8 cellular contexts compared by ENCODE assay signal in genomic region chr13:113209336-113209879, GRCh38. TPM values are rescaled to one million over a fixed set of nuclear protein-coding genes. Genes with fewer than 3 reads are reported as not detected.
DNase-seq lines count a peak whose midpoint lies in the region; ATAC-seq and TF ChIP-seq lines count a peak whose summit lies in the region.

Gene CUL4A, plus strand, starts transcription at chr13:113209613. Its CDS starts 15 bp downstream, at chr13:113209628.

- peak within 1 kb of the TSS; percentile 92 for H3K27ac Mint-ChIP-seq in chondrocyte (ENCODE audit: unreplicated experiment)

- DNase-seq in SIG-M5 treated with dmso at 0.1 percent for 504 hours (lab: John Stamatoyannopoulos, UW; ENCODE audit: unreplicated experiment) (peak; percentile 75), SIG-M5 (lab: John Stamatoyannopoulos, UW) (no peak), NCI-H1694 (lab: John Stamatoyannopoulos, UW) (peak; percentile 10), chondrocyte (ENCODE audit: low spot score) (no peak), kidney tubule cell (ENCODE audit: low spot score) (peak; percentile 82)
- peak; percentile 74 for DNase-seq in activated CD4-positive, CD25-positive, alpha-beta regulatory T cell treated with anti-CD3 and anti-CD28 coated beads, Interleukin-2, amount 50 U/mL, for 72 hours
- DNase-seq in stimulated activated CD4-positive, alpha-beta T cell treated with anti-CD3 and anti-CD28 coated beads, Interleukin-1b, Interleukin-23, amount 100 ng/mL, for 4 hours (ENCODE audit: low read depth in 2 of 2) = peak; percentile 56 to 78

- H3K4me3 Mint-ChIP-seq in chondrocyte (ENCODE audit: unreplicated experiment) = peak within 1 kb of the TSS; percentile 86

- no peak for TF ChIP-seq CTCF in chondrocyte (IDR thresholded peaks at IDR 0.05)

- no peaks in the 10 kb centered on the region for H3K9me3 Mint-ChIP-seq in chondrocyte (ENCODE audit: low read depth)

- H3K4me1 Mint-ChIP-seq in chondrocyte (ENCODE audit: low read depth) = peaks cover 56% of the 10 kb centered on the region

- H3K36me3 Mint-ChIP-seq in chondrocyte (ENCODE audit: low read depth) = peaks cover 4% of the 10 kb centered on the region

- ATAC-seq in HG02840 (IDR thresholded peaks at IDR 0.05; ENCODE audit: low FRiP score, unreplicated experiment) = peak; percentile 44

- no peaks in the 10 kb centered on the region for H3K27me3 Mint-ChIP-seq in chondrocyte (ENCODE audit: low read depth)

RNA-seq across cellular contexts. Expression of gene CUL4A, which starts in this region (rescaled TPM):
- 63.7 to 64.6 TPM (median 64.1 TPM) in 3 replicates for total RNA-seq in chondrocyte

Comparison
In these comparisons a context has a peak if more than half of its experiments do, and no peak if none do; other contexts are left out.
1. DNase-seq: peak in SIG-M5 treated with dmso at 0.1 percent for 504 hours (single experiment), NCI-H1694 (single experiment), activated CD4-positive, CD25-positive, alpha-beta regulatory T cell treated with anti-CD3 and anti-CD28 coated beads, Interleukin-2, amount 50 U/mL, for 72 hours (single experiment), kidney tubule cell (single experiment) and stimulated activated CD4-positive, alpha-beta T cell treated with anti-CD3 and anti-CD28 coated beads, Interleukin-1b, Interleukin-23, amount 100 ng/mL, for 4 hours (2 of 2); none in SIG-M5 (single experiment) and chondrocyte (single experiment).